In the genomic region with DNA sequence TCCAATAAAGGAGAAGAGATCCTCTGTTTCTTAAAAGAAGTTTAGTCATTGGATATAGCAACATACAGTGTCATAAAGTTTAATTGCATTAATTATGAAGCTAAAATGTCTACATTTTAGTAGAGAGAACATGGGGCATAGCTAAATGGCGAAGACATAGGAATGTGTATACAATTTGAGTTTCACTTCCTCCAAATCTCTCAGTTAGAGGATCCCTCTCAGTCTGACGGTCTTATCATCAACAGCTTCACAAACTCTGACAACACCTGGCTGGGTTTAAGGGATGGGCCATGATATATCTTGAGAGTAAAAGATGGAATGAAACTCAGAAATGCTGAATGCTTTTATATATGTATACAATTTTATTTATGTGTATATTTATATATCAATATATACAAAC, we compare ENCODE assay signal across 11 cellular contexts.
DNase-seq lines count a peak whose midpoint lies in the region; ATAC-seq and TF ChIP-seq lines count a peak whose summit lies in the region.
"Had no signal": no experiment of that assay in that cellular context is flagged by ENCODE, and none has a peak within 500 bp of the region (broad histone marks: within the 10 kb centered on the region; RNA-seq: fewer than 3 reads in every experiment).

No MANE protein-coding gene starts in this region.

- CTCF ChIA-PET in A673 (lab: Charles Lee) = no interaction called here

- peaks cover 31% of the 10 kb centered on the region for H3K4me1 ChIP-seq in A673 (ENCODE audit: insufficient read depth, low read length, poor library complexity, severe bottlenecking)
- peaks cover 15% of the 10 kb centered on the region for H3K4me1 ChIP-seq in foreskin keratinocyte

- H3K4me3 ChIP-seq in A673 (ENCODE audit: low read depth, low read length, poor library complexity, severe bottlenecking) = no peak overlapping the region
- H3K4me3 ChIP-seq: thoracic aorta had no signal

- DNase-seq in germinal center (ENCODE audit: low spot score) = peak; percentile 28
- no peak for DNase-seq in A673 (ENCODE audit: low spot score)
- no peak for DNase-seq in NCI-H1105 (lab: John Stamatoyannopoulos, UW)
- no peak for DNase-seq in foreskin keratinocyte
- DNase-seq in stimulated activated CD4-positive, alpha-beta T cell treated with anti-CD3 and anti-CD28 coated beads, Interleukin-2, amount 100 ng/mL, for 48 hours = no peak
- DNase-seq: left ventricle myocardium superior had no signal

- POLR2A ChIA-PET in A673 (lab: Charles Lee; ENCODE audit: low non-redundant PET) = interaction anchor here (0.6 kb wide), 2 partner anchors 29 to 30 kb away, joined by 3 to 4 read pairs; no protein-coding TSS in a partner anchor

- H3K9me3 ChIP-seq in A673 (ENCODE audit: low read depth, low read length, poor library complexity, severe bottlenecking) = no peaks in the 10 kb centered on the region
- H3K9me3 ChIP-seq: thoracic aorta had no signal

- H3K27me3 ChIP-seq in A673 (replicated peaks; ENCODE audit: insufficient read depth, low read depth, low read length, poor library complexity) (no peaks in the 10 kb centered on the region), foreskin keratinocyte (no peaks in the 10 kb centered on the region)

- no peaks in the 10 kb centered on the region for H3K36me3 ChIP-seq in A673 (ENCODE audit: insufficient read depth, low read length, poor library complexity, severe bottlenecking)
- H3K36me3 ChIP-seq: thoracic aorta had no signal

- H3K27ac ChIP-seq in A673 (ENCODE audit: low read depth, low read length, poor library complexity, severe bottlenecking) = no peak overlapping the region
- H3K27ac ChIP-seq in foreskin keratinocyte = no peak overlapping the region
- H3K27ac ChIP-seq: parathyroid adenoma, thoracic aorta had no signal

- ATAC-seq in GM18861 (IDR thresholded peaks at IDR 0.05; ENCODE audit: unreplicated experiment) (peak; percentile 96), GM21526 (IDR thresholded peaks at IDR 0.05; ENCODE audit: low FRiP score, unreplicated experiment) (peak; percentile 78), HG03175 (IDR thresholded peaks at IDR 0.05; ENCODE audit: unreplicated experiment) (peak; percentile 39), foreskin keratinocyte (no peak)
- ATAC-seq: left ventricle myocardium superior had no signal

- no TSS peak for BruUV-seq in A673 (replicated peaks; lab: Mats Ljungman, UMichigan)

- TF ChIP-seq CTCF in A673 (conservative IDR thresholded peaks at IDR 0.05; ENCODE audit: low read depth, low read length) (no peak), foreskin keratinocyte (conservative IDR thresholded peaks at IDR 0.05) (no peak)

- intact Hi-C loops in A673 (cut with micrococcal nuclease; ENCODE audit: unreplicated experiment) = no loop called here
